ENCODE assay signal across 20 cellular contexts in genomic region chr6:88585081-88585692, GRCh38.
"Had no signal": no experiment of that assay in that cellular context is flagged by ENCODE, and none has a peak within 500 bp of the region (broad histone marks: within the 10 kb centered on the region; RNA-seq: fewer than 3 reads in every experiment).

No MANE protein-coding gene starts in this region.

- H3K36me3 Mint-ChIP-seq: activated naive CD4-positive, alpha-beta T cell treated with anti-CD3 and anti-CD28 coated beads, Interleukin-2, amount 50 U/mL, for 24 hours had no signal

- H3K27ac ChIP-seq: breast epithelium, heart left ventricle, spleen, transverse colon, WERI-Rb-1 had no signal

- H3K27me3 ChIP-seq: ascending aorta, transverse colon had no signal

- H3K9me3 ChIP-seq: breast epithelium, transverse colon had no signal

- H3K4me1 ChIP-seq: breast epithelium, heart left ventricle, spleen, transverse colon had no signal

- ATAC-seq: left cardiac atrium had no signal

- FAIRE-seq: TTC549, urothelium cell line had no signal

- H3K4me3 Mint-ChIP-seq: activated naive CD4-positive, alpha-beta T cell treated with anti-CD3 and anti-CD28 coated beads, Interleukin-2, amount 50 U/mL, for 24 hours; central memory CD8-positive, alpha-beta T cell; endodermal cell; nephron progenitor cell; T-helper 2 cell treated with Interferon-gamma antibody and Interleukin-4, amounts not matched to agents 5 μg/mL and 100 μg/mL, for 36 hours had no signal

- H3K36me3 ChIP-seq: ascending aorta, breast epithelium, heart left ventricle, spleen, transverse colon, WERI-Rb-1 had no signal

- DNase-seq: activated gamma-delta T cell treated with Interleukin-2 at 50 U/mL for 16 hours; activated T-cell treated with anti-CD3 and anti-CD28 coated beads, Interleukin-2, amount 50 U/mL, for 1 hour; endodermal cell; heart left ventricle; left cardiac atrium; nephron progenitor cell; retina; spleen; stimulated activated CD4-positive, alpha-beta T cell treated with anti-CD3 and anti-CD28 coated beads, Interleukin-4, amount 100 ng/mL, for 24 hours; stimulated activated naive CD4-positive, alpha-beta T cell treated with Interleukin-2 at 50 U/mL for 16 hours; transverse colon; WERI-Rb-1 had no signal

- H3K27ac Mint-ChIP-seq: activated naive CD4-positive, alpha-beta T cell treated with anti-CD3 and anti-CD28 coated beads, Interleukin-2, amount 50 U/mL, for 24 hours; endodermal cell; nephron progenitor cell; T-helper 2 cell treated with Interferon-gamma antibody and Interleukin-4, amounts not matched to agents 5 μg/mL and 100 μg/mL, for 36 hours had no signal

- H3K4me1 Mint-ChIP-seq: activated naive CD4-positive, alpha-beta T cell treated with anti-CD3 and anti-CD28 coated beads, Interleukin-2, amount 50 U/mL, for 24 hours; central memory CD8-positive, alpha-beta T cell had no signal

- H3K4me3 ChIP-seq: ascending aorta, breast epithelium, coronary artery, heart left ventricle, spleen, transverse colon had no signal
